ENCODE assay signal across 8 cellular contexts in genomic region chr13:52195052-52195837, GRCh38. TPM values are rescaled to one million over a fixed set of nuclear protein-coding genes. Genes with fewer than 3 reads are reported as not detected.
DNase-seq lines count a peak whose midpoint lies in the region; ATAC-seq and TF ChIP-seq lines count a peak whose summit lies in the region.

No MANE protein-coding gene starts in this region.

- peak; percentile 71 for ATAC-seq in GM19043 (IDR thresholded peaks at IDR 0.05; ENCODE audit: low read depth, unreplicated experiment)
- ATAC-seq in HG03442 (IDR thresholded peaks at IDR 0.05; ENCODE audit: unreplicated experiment): peak; percentile 70
- peak; percentile 65 for ATAC-seq in left lung

- H3K9me3 ChIP-seq in left lung: no peaks in the 10 kb centered on the region

- no peaks in the 10 kb centered on the region for H3K36me3 ChIP-seq in left lung

- no peaks in the 10 kb centered on the region for H3K27me3 ChIP-seq in left lung

- H3K4me1 ChIP-seq in left lung: peaks cover 0 to 23% of the 10 kb centered on the region in 2 donors

- DNase-seq in AG08395 (ENCODE audit: low spot score) (peak; percentile 68), chondrocyte (ENCODE audit: low spot score) (no peak), left lung (peak; percentile 82 to 87), DMS79 treated with DMSO at 0.1 percent for 48 hours (lab: John Stamatoyannopoulos, UW) (no peak)
- DNase-seq in activated CD4-positive, alpha-beta T cell treated with anti-CD3 and anti-CD28 coated beads for 24 hours (ENCODE audit: low read depth in 2 of 2): peak; percentile 43
- peak; percentile 67 for DNase-seq in stimulated activated CD4-positive, alpha-beta T cell treated with anti-CD3 and anti-CD28 coated beads, Interleukin-1b, Interleukin-23, amount 100 ng/mL, for 48 hours

- peak overlapping the region; percentile 95 for H3K4me3 Mint-ChIP-seq in chondrocyte (ENCODE audit: unreplicated experiment)

- intact Hi-C loops in left lung (cut with DNase I): no loop called here

- no peak for TF ChIP-seq CTCF in chondrocyte (IDR thresholded peaks at IDR 0.05)
- TF ChIP-seq CTCF in left lung (IDR thresholded peaks at IDR 0.05): no peak

- peak overlapping the region; percentile 69 to 79 for H3K4me3 ChIP-seq in left lung

- H3K27ac Mint-ChIP-seq in chondrocyte (ENCODE audit: unreplicated experiment): peak overlapping the region; percentile 98

- H3K27me3 Mint-ChIP-seq in chondrocyte (ENCODE audit: low read depth): no peaks in the 10 kb centered on the region

- H3K27ac ChIP-seq in left lung: peak overlapping the region; percentile 82 to 83

- no peaks in the 10 kb centered on the region for H3K9me3 Mint-ChIP-seq in chondrocyte (ENCODE audit: low read depth)

- no peaks in the 10 kb centered on the region for H3K36me3 Mint-ChIP-seq in chondrocyte (ENCODE audit: low read depth)

- peaks cover 14% of the 10 kb centered on the region for H3K4me1 Mint-ChIP-seq in chondrocyte (ENCODE audit: low read depth)

RNA-seq across cellular contexts. Expression of gene NEK3, which starts 35.8 kb away (rescaled TPM):
- total RNA-seq in chondrocyte (14.6 to 14.8 TPM (median 14.8 TPM) in 3 replicates), left lung (10 to 100 TPM in 1 of 2 donors, 1 to 10 TPM in 1; 9.8 to 11.0 TPM)

Comparison
In these comparisons a context has a peak if more than half of its experiments do, and no peak if none do; other contexts are left out.
1. DNase-seq: peak in AG08395 (single experiment), activated CD4-positive, alpha-beta T cell treated with anti-CD3 and anti-CD28 coated beads for 24 hours (2 of 2), left lung (2 of 2) and stimulated activated CD4-positive, alpha-beta T cell treated with anti-CD3 and anti-CD28 coated beads, Interleukin-1b, Interleukin-23, amount 100 ng/mL, for 48 hours (single experiment); none in chondrocyte (single experiment) and DMS79 treated with DMSO at 0.1 percent for 48 hours (single experiment).
2. Peak in every context shown above with its lines, with median percentiles within 50 percentile points of each other: ATAC-seq.